ENCODE assay signal across 1 cellular context in the genomic region with DNA sequence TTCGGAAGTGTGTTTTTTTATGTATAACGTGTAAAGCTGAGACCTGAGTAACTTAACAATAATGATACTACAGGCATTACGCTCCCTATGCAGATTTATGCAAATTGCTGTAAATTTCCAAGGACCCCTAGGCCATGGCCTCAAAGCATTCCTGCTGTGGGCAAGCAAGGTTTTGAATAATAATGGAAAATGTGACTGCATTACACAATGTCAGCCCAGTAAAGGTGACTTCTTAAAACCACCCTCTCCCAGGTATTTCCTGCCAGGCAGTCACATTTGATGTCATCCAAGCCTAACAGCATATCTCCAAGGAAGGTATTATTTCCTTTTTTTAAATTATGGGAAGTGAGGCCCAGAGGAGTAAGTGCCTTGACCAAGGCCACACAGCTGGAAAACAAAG.
TF ChIP-seq lines count a peak whose summit lies in the region.

No MANE protein-coding gene starts in this region.

TF ChIP-seq in H1, 55 proteins besides CTCF, POLR2A, EP300 and RAD21 (continued from another document):
- TF ChIP-seq HDAC2 (IDR thresholded peaks at IDR 0.05; ENCODE audit: borderline replicate concordance in 1 of 2, low read depth in 2 of 2, low read length in 2 of 2) (no peak), SAP30 (IDR thresholded peaks at IDR 0.05; ENCODE audit: insufficient read depth, insufficient replicate concordance, low read length) (no peak), RFX5 (IDR thresholded peaks at IDR 0.05; ENCODE audit: borderline replicate concordance, low read depth, low read length) (no peak), CHD2 (IDR thresholded peaks at IDR 0.05; ENCODE audit: low read length) (no peak), EZH2 (IDR thresholded peaks at IDR 0.05; ENCODE audit: low read depth, low read length, severe bottlenecking) (no peak), JUND (IDR thresholded peaks at IDR 0.05; ENCODE audit: low read length) (no peak), JUN (IDR thresholded peaks at IDR 0.05; ENCODE audit: low read depth, low read length) (no peak), BCL11A (IDR thresholded peaks at IDR 0.05; ENCODE audit: low read depth in 2 of 2, low read length in 2 of 2) (no peak), SP4 (IDR thresholded peaks at IDR 0.05; ENCODE audit: low read length) (no peak)
- TF ChIP-seq, protein P1, sequence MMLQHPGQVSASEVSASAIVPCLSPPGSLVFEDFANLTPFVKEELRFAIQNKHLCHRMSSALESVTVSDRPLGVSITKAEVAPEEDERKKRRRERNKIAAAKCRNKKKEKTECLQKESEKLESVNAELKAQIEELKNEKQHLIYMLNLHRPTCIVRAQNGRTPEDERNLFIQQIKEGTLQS (IDR thresholded peaks at IDR 0.05; ENCODE audit: insufficient read depth, low read depth, low read length) = no peak
- TF ChIP-seq, protein P2, sequence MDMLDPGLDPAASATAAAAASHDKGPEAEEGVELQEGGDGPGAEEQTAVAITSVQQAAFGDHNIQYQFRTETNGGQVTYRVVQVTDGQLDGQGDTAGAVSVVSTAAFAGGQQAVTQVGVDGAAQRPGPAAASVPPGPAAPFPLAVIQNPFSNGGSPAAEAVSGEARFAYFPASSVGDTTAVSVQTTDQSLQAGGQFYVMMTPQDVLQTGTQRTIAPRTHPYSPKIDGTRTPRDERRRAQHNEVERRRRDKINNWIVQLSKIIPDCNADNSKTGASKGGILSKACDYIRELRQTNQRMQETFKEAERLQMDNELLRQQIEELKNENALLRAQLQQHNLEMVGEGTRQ (IDR thresholded peaks at IDR 0.05; ENCODE audit: low read length) = no peak
- TF ChIP-seq, protein P3, sequence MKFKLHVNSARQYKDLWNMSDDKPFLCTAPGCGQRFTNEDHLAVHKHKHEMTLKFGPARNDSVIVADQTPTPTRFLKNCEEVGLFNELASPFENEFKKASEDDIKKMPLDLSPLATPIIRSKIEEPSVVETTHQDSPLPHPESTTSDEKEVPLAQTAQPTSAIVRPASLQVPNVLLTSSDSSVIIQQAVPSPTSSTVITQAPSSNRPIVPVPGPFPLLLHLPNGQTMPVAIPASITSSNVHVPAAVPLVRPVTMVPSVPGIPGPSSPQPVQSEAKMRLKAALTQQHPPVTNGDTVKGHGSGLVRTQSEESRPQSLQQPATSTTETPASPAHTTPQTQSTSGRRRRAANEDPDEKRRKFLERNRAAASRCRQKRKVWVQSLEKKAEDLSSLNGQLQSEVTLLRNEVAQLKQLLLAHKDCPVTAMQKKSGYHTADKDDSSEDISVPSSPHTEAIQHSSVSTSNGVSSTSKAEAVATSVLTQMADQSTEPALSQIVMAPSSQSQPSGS (IDR thresholded peaks at IDR 0.05; ENCODE audit: low read length) = peak; percentile 44; the same call in 1 of the 2 replicates
